Comparison of ENCODE assay signal across 28 cellular contexts in genomic region chr18:76885011-76885410, GRCh38.
"Had no signal": no experiment of that assay in that cellular context is flagged by ENCODE, and none has a peak within 500 bp of the region (broad histone marks: within the 10 kb centered on the region; RNA-seq: fewer than 3 reads in every experiment).

No MANE protein-coding gene starts in this region.

- H3K27ac ChIP-seq: heart left ventricle, hepatocyte, left lung, lower lobe of right lung, pancreas, prostate gland, skin epidermis, uterus had no signal

- H3K9me3 ChIP-seq: heart left ventricle, left lung, lower lobe of right lung, pancreas, prostate gland, tibial nerve, uterus had no signal

- H3K4me3 Mint-ChIP-seq: mesothelial cell of epicardium; naive B cell; natural killer cell; nephron progenitor cell; stimulated activated naive B cell treated with anti-CD40 and anti-IgM and Interleukin-4, amounts not matched to agents 10 μg/mL and 1 μg/mL and 100 μg/mL, for 72 hours; type B pancreatic cell had no signal

- H3K4me2 ChIP-seq: hepatocyte had no signal

- H3K27me3 ChIP-seq: heart left ventricle, hepatocyte, left lung, pancreas, tibial nerve, uterus had no signal

- H2AFZ ChIP-seq: hepatocyte had no signal

- H3K4me3 ChIP-seq: heart left ventricle, hepatocyte, left lung, lower lobe of right lung, pancreas, prostate gland, skin epidermis, tibial nerve, uterus had no signal

- H3K27me3 Mint-ChIP-seq: naive B cell; stimulated activated naive B cell treated with anti-CD40 and anti-IgM and Interleukin-4, amounts not matched to agents 10 μg/mL and 1 μg/mL and 100 μg/mL, for 72 hours; type B pancreatic cell had no signal

- DNase-seq: heart left ventricle; kidney glomerular epithelial cell; left cardiac atrium; left lung; lower lobe of right lung; mesendoderm; naive B cell; natural killer cell; nephron progenitor cell; nucleus accumbens; pancreas; posterior cingulate gyrus; retina; right cardiac atrium; stimulated activated CD4-positive, alpha-beta T cell treated with anti-CD3 and anti-CD28 coated beads, Interleukin-12 subunit alpha, Interleukin-12 subunit beta, amount 100 ng/mL, for 4 hours; stimulated activated CD4-positive, alpha-beta T cell treated with anti-CD3 and anti-CD28 coated beads, Interleukin-15, amount 100 ng/mL, for 24 hours; stimulated activated CD4-positive, alpha-beta T cell treated with anti-CD3 and anti-CD28 coated beads, Interleukin-2, amount 100 ng/mL, for 24 hours; stimulated activated CD4-positive, alpha-beta T cell treated with anti-CD3 and anti-CD28 coated beads, Interleukin-4, amount 100 ng/mL, for 1 hour; stimulated activated naive B cell treated with anti-CD40 and anti-IgM and Interleukin-4, amounts not matched to agents 10 μg/mL and 1 μg/mL and 100 μg/mL, for 72 hours; stimulated activated naive CD8-positive, alpha-beta T cell treated with anti-CD3 and anti-CD28 coated beads, Interleukin-15, Interleukin-2, amounts not matched to agents 100 U/mL and 50 U/mL, for 24 hours; uterus had no signal

- H3K9me3 Mint-ChIP-seq: mesothelial cell of epicardium; natural killer cell; stimulated activated naive B cell treated with anti-CD40 and anti-IgM and Interleukin-4, amounts not matched to agents 10 μg/mL and 1 μg/mL and 100 μg/mL, for 72 hours; type B pancreatic cell had no signal

- ATAC-seq: heart left ventricle; left cardiac atrium; left lung; lower lobe of right lung; natural killer cell; pancreas; right cardiac atrium; sciatic nerve; stimulated activated naive B cell treated with anti-CD40 and anti-IgM and Interleukin-4, amounts not matched to agents 10 μg/mL and 1 μg/mL and 100 μg/mL, for 72 hours; stimulated activated naive CD8-positive, alpha-beta T cell treated with anti-CD3 and anti-CD28 coated beads, Interleukin-15, Interleukin-2, amounts not matched to agents 100 U/mL and 50 U/mL, for 24 hours had no signal

- H3K4me1 ChIP-seq: heart left ventricle, left lung, lower lobe of right lung, pancreas, prostate gland, tibial nerve, uterus had no signal

- H3K79me2 ChIP-seq: hepatocyte had no signal

- H3K36me3 ChIP-seq: prostate gland, uterus had no signal

- H3K4me1 Mint-ChIP-seq: mesothelial cell of epicardium, naive B cell, nephron progenitor cell had no signal

- H3K27ac Mint-ChIP-seq: mesothelial cell of epicardium; natural killer cell; nephron progenitor cell; stimulated activated naive B cell treated with anti-CD40 and anti-IgM and Interleukin-4, amounts not matched to agents 10 μg/mL and 1 μg/mL and 100 μg/mL, for 72 hours; type B pancreatic cell had no signal
